15 cellular contexts compared by ENCODE assay signal in the genomic region with DNA sequence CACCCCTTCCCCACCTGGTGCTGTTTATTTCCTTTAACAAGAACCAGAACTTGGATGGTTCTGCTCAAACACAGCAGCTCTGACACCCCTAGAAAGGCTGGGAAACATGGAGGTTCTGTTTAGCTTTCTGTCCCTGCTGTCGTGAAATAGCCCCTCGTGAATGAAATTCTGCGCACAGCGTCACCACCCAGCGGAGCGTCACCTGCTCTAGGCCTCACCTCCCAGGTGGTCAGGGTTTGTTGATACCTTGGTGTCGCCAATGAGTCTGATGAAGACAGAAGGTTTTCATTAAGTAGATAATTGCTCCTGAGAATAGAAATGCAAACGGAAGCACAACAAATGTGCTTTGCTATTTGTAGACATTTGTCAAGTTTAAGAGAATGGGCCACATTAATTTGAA.
"Had no signal": no experiment of that assay in that cellular context is flagged by ENCODE, and none has a peak within 500 bp of the region (broad histone marks: within the 10 kb centered on the region; RNA-seq: fewer than 3 reads in every experiment).

No MANE protein-coding gene starts in this region.

- DNase-seq: activated CD4-positive, alpha-beta T cell treated with anti-CD3 and anti-CD28 coated beads, Interleukin-2, amount 50 U/mL, for 4 hours; activated CD8-positive, alpha-beta memory T cell treated with anti-CD3 and anti-CD28 coated beads, Interleukin-2, amount 10 ng/mL, durations not matched to agents 7 days and 5 days; activated gamma-delta T cell; activated T-cell treated with anti-CD3 and anti-CD28 coated beads, Interleukin-2, amount 50 U/mL, for 4 hours; amygdala; dermis blood vessel endothelial cell; endodermal cell; hypothalamus; lower lobe of right lung; posterior cingulate gyrus had no signal

- H3K9me3 ChIP-seq: lower lobe of right lung, neutrophil had no signal

- H3K4me1 Mint-ChIP-seq: activated CD8-positive, alpha-beta memory T cell treated with anti-CD3 and anti-CD28 coated beads, Interleukin-2, amount 10 ng/mL, durations not matched to agents 7 days and 5 days had no signal

- H3K36me3 ChIP-seq: lower lobe of right lung, neutrophil had no signal

- H3K4me1 ChIP-seq: lower lobe of right lung had no signal

- H3K27ac Mint-ChIP-seq: activated CD8-positive, alpha-beta memory T cell treated with anti-CD3 and anti-CD28 coated beads, Interleukin-2, amount 10 ng/mL, durations not matched to agents 7 days and 5 days; activated naive CD8-positive, alpha-beta T cell; brain; endodermal cell; mesothelial cell of epicardium had no signal

- H3K36me3 Mint-ChIP-seq: activated CD8-positive, alpha-beta memory T cell treated with anti-CD3 and anti-CD28 coated beads, Interleukin-2, amount 10 ng/mL, durations not matched to agents 7 days and 5 days; activated naive CD8-positive, alpha-beta T cell; brain; mesothelial cell of epicardium had no signal

- H3K4me3 Mint-ChIP-seq: activated CD8-positive, alpha-beta memory T cell treated with anti-CD3 and anti-CD28 coated beads, Interleukin-2, amount 10 ng/mL, durations not matched to agents 7 days and 5 days; activated naive CD8-positive, alpha-beta T cell; activated T-cell treated with anti-CD3 and anti-CD28 coated beads, Interleukin-2, amount 50 U/mL, for 4 hours; brain; endodermal cell; mesothelial cell of epicardium had no signal

- H3K27me3 Mint-ChIP-seq: activated naive CD8-positive, alpha-beta T cell had no signal

- H3K4me3 ChIP-seq: lower lobe of right lung, skin epidermis had no signal

- H3K27me3 ChIP-seq: neutrophil had no signal

- H3K9me3 Mint-ChIP-seq: activated T-cell treated with anti-CD3 and anti-CD28 coated beads, Interleukin-2, amount 50 U/mL, for 4 hours; brain; endodermal cell; mesothelial cell of epicardium had no signal

- H3K27ac ChIP-seq: lower lobe of right lung, neutrophil, skin epidermis had no signal
